Comparison of ENCODE assay signal across 27 cellular contexts in the genomic region with DNA sequence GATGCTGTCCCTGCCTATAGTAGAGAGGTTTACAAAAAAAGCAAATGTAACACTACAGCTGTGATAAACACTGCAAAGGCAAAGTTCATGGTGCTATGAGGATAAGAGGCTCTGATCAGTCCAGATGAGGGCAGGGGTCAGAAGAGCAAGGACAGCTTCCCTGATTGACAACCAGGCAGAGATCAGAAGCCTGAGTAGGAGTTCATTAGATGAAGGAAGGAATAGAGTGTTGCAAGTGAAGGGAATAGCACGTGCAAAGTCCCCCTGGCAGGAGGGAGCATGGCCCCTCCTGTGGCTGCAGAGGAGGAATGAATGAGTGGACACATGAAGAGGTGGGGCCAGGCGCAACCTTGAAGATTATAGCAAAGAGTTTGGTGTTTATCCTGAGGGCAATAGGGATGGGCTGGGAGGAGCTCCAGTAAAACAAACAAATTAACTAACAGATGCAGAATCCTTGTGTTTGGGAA.
A peak's percentile ranks its signal among the peaks of the same experiment; 100 is the strongest.
DNase-seq lines count a peak whose midpoint lies in the region; ATAC-seq, FAIRE-seq and TF ChIP-seq lines count a peak whose summit lies in the region.
"Had no signal": no experiment of that assay in that cellular context is flagged by ENCODE, and none has a peak within 500 bp of the region (broad histone marks: within the 10 kb centered on the region; RNA-seq: fewer than 3 reads in every experiment).

No MANE protein-coding gene starts in this region.

- in situ Hi-C loops in HepG2 (cut with HindIII; ENCODE audit: extremely low pct_ligation_motif_present, low pct_unique_long_range_greater_than_20kb): no loop called here

- intact Hi-C loops in MCF 10A (cut with micrococcal nuclease) (no loop called here), breast epithelium (cut with DNase I; ENCODE audit: low total_unique reads) (no loop called here), HepG2 (cut with micrococcal nuclease; ENCODE audit: unreplicated experiment) (no loop called here)

- peak; percentile 93 for ATAC-seq in HepG2
- ATAC-seq in activated T-cell treated with anti-CD3 and anti-CD28 coated beads, Interleukin-2, amount 50 U/mL, for 4 hours: no peak
- ATAC-seq: A549 had no signal

- CTCF ChIA-PET in MCF 10A (lab: Yijun Ruan, JAX) (interaction anchor here (1.0 kb wide), 1 partner anchor 598 kb away, joined by 4 read pairs; no protein-coding TSS in a partner anchor), HepG2 (lab: Yijun Ruan, JAX; ENCODE audit: low intra/inter-chr PET ratio, low total read pairs) (no interaction called here)

- H3K4me1 ChIP-seq in breast epithelium (no peaks in the 10 kb centered on the region), HepG2 (ENCODE audit: insufficient read depth, low read length) (peaks cover 19% of the 10 kb centered on the region)
- H3K4me1 ChIP-seq: A549, BE2C, HAP-1 had no signal

- H3K27me3 ChIP-seq in breast epithelium (no peaks in the 10 kb centered on the region), bronchial epithelial cell (ENCODE audit: control insufficient read depth, insufficient read depth, low read length) (no peaks in the 10 kb centered on the region), HepG2 (ENCODE audit: control insufficient read depth in 1 of 2, insufficient read depth in 2 of 2, low read length in 2 of 2) (no peaks in the 10 kb centered on the region; a peak in 2 of 5 replicates)
- H3K27me3 ChIP-seq: BLaER1 treated with 17β-estradiol and CSF1 and Interleukin-3, amounts not matched to agents 10 nM and 100 nM had no signal

- POLR2A ChIA-PET in MCF 10A (lab: Yijun Ruan, JAX) (interaction anchor here (0.5 to 1.4 kb wide), 4 partner anchors 12 to 1019 kb away, joined by 3 to 6 read pairs (median 3); no protein-coding TSS in a partner anchor), HepG2 (lab: Yijun Ruan, JAX) (no interaction called here)

- no peak overlapping the region for H2AFZ ChIP-seq in HepG2 (ENCODE audit: low read length)

- TF ChIP-seq CTCF in MCF 10A (IDR thresholded peaks at IDR 0.05; ENCODE audit: unreplicated experiment): no peak
- no peak for TF ChIP-seq CTCF in breast epithelium (IDR thresholded peaks at IDR 0.05)
- no peak for TF ChIP-seq CTCF in bronchial epithelial cell (IDR thresholded peaks at IDR 0.05; ENCODE audit: insufficient read depth, low read length, severe bottlenecking)
- TF ChIP-seq CTCF in HepG2 (CRISPR knock-in tag; IDR thresholded peaks at IDR 0.05): no peak
- no peak for TF ChIP-seq CTCF in osteocyte (IDR thresholded peaks at IDR 0.05)

- H4K20me1 ChIP-seq in HepG2 (ENCODE audit: insufficient read depth, low read length): no peaks in the 10 kb centered on the region
- H4K20me1 ChIP-seq: BLaER1 treated with 17β-estradiol and CSF1 and Interleukin-3, amounts not matched to agents 10 nM and 100 nM had no signal

- no peak for FAIRE-seq in bronchial epithelial cell (lab: Jason Lieb, UNC)
- FAIRE-seq in HepG2 (lab: Jason Lieb, UNC): no peak
- FAIRE-seq: A549, D721Med, GM12891, GM18507, H54 had no signal

- H3K27me3 Mint-ChIP-seq in MCF 10A (ENCODE audit: insufficient read depth, unreplicated experiment) (no peaks in the 10 kb centered on the region), osteocyte (ENCODE audit: unreplicated experiment) (no peaks in the 10 kb centered on the region)
- H3K27me3 Mint-ChIP-seq in activated T-cell treated with anti-CD3 and anti-CD28 coated beads, Interleukin-2, amount 50 U/mL, for 4 hours (ENCODE audit: low read depth): no peaks in the 10 kb centered on the region
- H3K27me3 Mint-ChIP-seq: CD4-positive, alpha-beta T cell; CD8-positive, alpha-beta memory T cell had no signal

- TF ChIP-seq RAD21 in HepG2 (CRISPR knock-in tag; IDR thresholded peaks at IDR 0.05): no peak

- H3K27ac Mint-ChIP-seq in MCF 10A (ENCODE audit: low read depth, unreplicated experiment): peak overlapping the region; percentile 20
- H3K27ac Mint-ChIP-seq in osteocyte (ENCODE audit: unreplicated experiment): no peak overlapping the region
- H3K27ac Mint-ChIP-seq: CD4-positive, alpha-beta T cell; CD8-positive, alpha-beta memory T cell had no signal

- no peaks in the 10 kb centered on the region for H3K36me3 Mint-ChIP-seq in MCF 10A (ENCODE audit: insufficient read depth, unreplicated experiment)
- no peaks in the 10 kb centered on the region for H3K36me3 Mint-ChIP-seq in osteocyte (ENCODE audit: unreplicated experiment)
- H3K36me3 Mint-ChIP-seq in activated T-cell treated with anti-CD3 and anti-CD28 coated beads, Interleukin-2, amount 50 U/mL, for 4 hours (ENCODE audit: insufficient read depth): no peaks in the 10 kb centered on the region
- H3K36me3 Mint-ChIP-seq: CD14-positive monocyte; CD8-positive, alpha-beta memory T cell had no signal

- BruUV-seq in MCF 10A (replicated peaks; lab: Mats Ljungman, UMichigan) (no TSS peak), HepG2 (replicated peaks; lab: Mats Ljungman, UMichigan) (no TSS peak)

- TF ChIP-seq POLR2A in breast epithelium (IDR thresholded peaks at IDR 0.05): no peak
- TF ChIP-seq POLR2A in HepG2 (IDR thresholded peaks at IDR 0.05; ENCODE audit: insufficient read depth in 1 of 2, low read depth in 2 of 2, low read length in 2 of 2): no peak

- H3K36me3 ChIP-seq in breast epithelium (no peaks in the 10 kb centered on the region), bronchial epithelial cell (ENCODE audit: control insufficient read depth, insufficient read depth, low read length) (no peaks in the 10 kb centered on the region), HepG2 (replicated peaks in 1 of 2; ENCODE audit: control insufficient read depth in 1 of 2, insufficient read depth in 2 of 2, low read length in 2 of 2) (no peaks in the 10 kb centered on the region)
- H3K36me3 ChIP-seq: BE2C; BLaER1 treated with 17β-estradiol and CSF1 and Interleukin-3, amounts not matched to agents 10 nM and 100 nM; HAP-1 had no signal

- DNase-seq in MCF 10A (ENCODE audit: unreplicated experiment): no peak
- no peak for DNase-seq in breast epithelium (ENCODE audit: low spot score in 2 of 2)
- DNase-seq in bronchial epithelial cell (ENCODE audit: low read depth): peak; percentile 11
- DNase-seq in HepG2 (ENCODE audit: low spot score): peak; percentile 11
- peak; percentile 64 for DNase-seq in osteocyte (ENCODE audit: extremely low spot score, unreplicated experiment)
- DNase-seq in NCI-H2227 (lab: John Stamatoyannopoulos, UW; ENCODE audit: unreplicated experiment): no peak
- DNase-seq in activated CD8-positive, alpha-beta memory T cell treated with anti-CD3 and anti-CD28 coated beads, Interleukin-2, amount 50 U/mL, for 4 hours: no peak
- no peak for DNase-seq in activated T-cell treated with anti-CD3 and anti-CD28 coated beads, Interleukin-2, amount 50 U/mL, for 4 hours
- DNase-seq: 8988T; ACHN; AML-193; BE2C; CD4-positive, alpha-beta T cell; CD8-positive, alpha-beta memory T cell; DMS 273 treated with DMSO at 0.1 percent for 48 hours; DMS79; EL; GF-D8; GOT3 had no signal

- TF ChIP-seq EP300 in HepG2 (IDR thresholded peaks at IDR 0.05; ENCODE audit: low read depth in 2 of 2, low read length in 2 of 2) (no peak), HepG2 (CRISPR knock-in tag; IDR thresholded peaks at IDR 0.05; ENCODE audit: borderline replicate concordance) (no peak)

- H3K4me3 Mint-ChIP-seq in MCF 10A (ENCODE audit: unreplicated experiment) (no peak overlapping the region), osteocyte (ENCODE audit: unreplicated experiment) (no peak overlapping the region)
- H3K4me3 Mint-ChIP-seq in activated T-cell treated with anti-CD3 and anti-CD28 coated beads, Interleukin-2, amount 50 U/mL, for 4 hours: no peak overlapping the region
- H3K4me3 Mint-ChIP-seq: CD14-positive monocyte; CD4-positive, alpha-beta T cell; CD8-positive, alpha-beta memory T cell had no signal

- H3K79me2 ChIP-seq in HepG2 (ENCODE audit: insufficient read depth, low read length): no peaks in the 10 kb centered on the region

- H3K4me1 Mint-ChIP-seq in MCF 10A (ENCODE audit: insufficient read depth, unreplicated experiment) (peaks cover 15% of the 10 kb centered on the region), osteocyte (ENCODE audit: unreplicated experiment) (no peaks in the 10 kb centered on the region)
- no peaks in the 10 kb centered on the region for H3K4me1 Mint-ChIP-seq in activated T-cell treated with anti-CD3 and anti-CD28 coated beads, Interleukin-2, amount 50 U/mL, for 4 hours (ENCODE audit: low read depth)
- H3K4me1 Mint-ChIP-seq: CD14-positive monocyte; CD8-positive, alpha-beta memory T cell had no signal

- no peak overlapping the region for H3K4me2 ChIP-seq in HepG2 (ENCODE audit: low read depth, low read length)
- H3K4me2 ChIP-seq: A549; BLaER1 treated with 17β-estradiol and CSF1 and Interleukin-3, amounts not matched to agents 10 nM and 100 nM had no signal

- H3K9ac ChIP-seq in HepG2 (ENCODE audit: insufficient read depth, low read depth, low read length): no peak overlapping the region
- H3K9ac ChIP-seq: BLaER1 treated with 17β-estradiol and CSF1 and Interleukin-3, amounts not matched to agents 10 nM and 100 nM had no signal

- H3K4me3 ChIP-seq in breast epithelium (no peak overlapping the region), bronchial epithelial cell (ENCODE audit: low read depth, low read length) (no peak overlapping the region), HepG2 (replicated peaks in 1 of 3; ENCODE audit: insufficient read depth in 1 of 3, low read depth in 2 of 3, low read length in 3 of 3) (no peak overlapping the region)
- H3K4me3 ChIP-seq: A549; BLaER1 treated with 17β-estradiol and CSF1 and Interleukin-3, amounts not matched to agents 10 nM and 100 nM; HAP-1 had no signal

- no peaks in the 10 kb centered on the region for H3K9me3 ChIP-seq in breast epithelium
- no peaks in the 10 kb centered on the region for H3K9me3 ChIP-seq in HepG2 (ENCODE audit: low read length)
- H3K9me3 ChIP-seq: BE2C, HAP-1 had no signal

- H3K9me3 Mint-ChIP-seq in MCF 10A (ENCODE audit: unreplicated experiment) (no peaks in the 10 kb centered on the region), osteocyte (ENCODE audit: unreplicated experiment) (no peaks in the 10 kb centered on the region)
- H3K9me3 Mint-ChIP-seq in activated T-cell treated with anti-CD3 and anti-CD28 coated beads, Interleukin-2, amount 50 U/mL, for 4 hours: no peaks in the 10 kb centered on the region
- H3K9me3 Mint-ChIP-seq: CD4-positive, alpha-beta T cell had no signal

- WGBS in HepG2 (ENCODE audit: low lambda C conversion rate): 3% methylated on average over 2 of the region's 2 CpGs

- H3K27ac ChIP-seq in breast epithelium (no peak overlapping the region), HepG2 (ENCODE audit: extremely low read length, insufficient read depth, low read length) (no peak overlapping the region)
- H3K27ac ChIP-seq: A549; BLaER1 treated with 17β-estradiol and CSF1 and Interleukin-3, amounts not matched to agents 10 nM and 100 nM had no signal

TF ChIP-seq in HepG2, 621 proteins besides CTCF, POLR2A, EP300 and RAD21 (continues in another document):
- no peak for TF ChIP-seq POLR2AphosphoS2 (IDR thresholded peaks at IDR 0.05; ENCODE audit: low read depth, low read length)

Comparison
In these comparisons a context has a peak if more than half of its experiments do, and no peak if none do; other contexts are left out.
1. DNase-seq: peak in bronchial epithelial cell (single experiment), HepG2 (single experiment) and osteocyte (single experiment); none in MCF 10A (single experiment), breast epithelium (0 of 2), NCI-H2227 (single experiment), activated CD8-positive, alpha-beta memory T cell treated with anti-CD3 and anti-CD28 coated beads, Interleukin-2, amount 50 U/mL, for 4 hours (single experiment) and activated T-cell treated with anti-CD3 and anti-CD28 coated beads, Interleukin-2, amount 50 U/mL, for 4 hours (single experiment).